1 cellular context compared by ENCODE assay signal in the genomic region with DNA sequence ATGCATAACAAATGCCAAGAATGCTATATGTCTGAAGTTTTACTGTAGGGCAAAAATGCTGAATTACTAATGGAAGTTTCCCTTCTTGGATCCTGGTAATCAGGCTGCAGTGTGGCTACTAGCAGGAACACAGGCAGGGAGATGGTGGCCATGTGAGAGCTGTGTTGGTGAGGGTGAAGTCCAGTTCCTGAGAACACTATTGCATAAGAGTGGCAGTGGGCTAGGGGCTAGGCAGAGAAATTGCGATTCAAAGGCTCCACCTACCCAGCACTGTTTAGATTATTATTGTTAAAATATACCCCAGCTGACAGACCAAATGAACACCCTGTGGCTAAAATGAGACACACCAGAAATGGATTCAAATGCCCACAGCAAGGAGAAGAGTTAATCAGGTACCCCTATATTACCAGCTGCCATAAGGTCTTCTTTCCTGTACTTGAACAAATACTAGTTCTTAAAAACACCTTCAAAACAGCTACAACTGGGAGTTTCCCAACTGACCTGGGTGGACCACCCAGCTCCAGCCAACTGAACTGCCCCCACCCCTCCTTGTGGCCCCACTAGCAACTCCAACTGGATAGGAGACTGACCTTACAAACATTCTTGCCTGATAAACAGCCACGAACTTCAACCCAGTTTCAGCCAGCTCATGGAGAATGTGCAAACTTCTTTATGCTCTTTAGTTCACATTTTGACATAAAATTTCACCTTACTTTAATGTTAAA.
TF ChIP-seq lines count a peak whose summit lies in the region.

No MANE protein-coding gene starts in this region.

TF ChIP-seq in HepG2, 621 proteins besides CTCF, POLR2A, EP300 and RAD21 (continued from another document and continues in another):
- TF ChIP-seq, protein P1, sequence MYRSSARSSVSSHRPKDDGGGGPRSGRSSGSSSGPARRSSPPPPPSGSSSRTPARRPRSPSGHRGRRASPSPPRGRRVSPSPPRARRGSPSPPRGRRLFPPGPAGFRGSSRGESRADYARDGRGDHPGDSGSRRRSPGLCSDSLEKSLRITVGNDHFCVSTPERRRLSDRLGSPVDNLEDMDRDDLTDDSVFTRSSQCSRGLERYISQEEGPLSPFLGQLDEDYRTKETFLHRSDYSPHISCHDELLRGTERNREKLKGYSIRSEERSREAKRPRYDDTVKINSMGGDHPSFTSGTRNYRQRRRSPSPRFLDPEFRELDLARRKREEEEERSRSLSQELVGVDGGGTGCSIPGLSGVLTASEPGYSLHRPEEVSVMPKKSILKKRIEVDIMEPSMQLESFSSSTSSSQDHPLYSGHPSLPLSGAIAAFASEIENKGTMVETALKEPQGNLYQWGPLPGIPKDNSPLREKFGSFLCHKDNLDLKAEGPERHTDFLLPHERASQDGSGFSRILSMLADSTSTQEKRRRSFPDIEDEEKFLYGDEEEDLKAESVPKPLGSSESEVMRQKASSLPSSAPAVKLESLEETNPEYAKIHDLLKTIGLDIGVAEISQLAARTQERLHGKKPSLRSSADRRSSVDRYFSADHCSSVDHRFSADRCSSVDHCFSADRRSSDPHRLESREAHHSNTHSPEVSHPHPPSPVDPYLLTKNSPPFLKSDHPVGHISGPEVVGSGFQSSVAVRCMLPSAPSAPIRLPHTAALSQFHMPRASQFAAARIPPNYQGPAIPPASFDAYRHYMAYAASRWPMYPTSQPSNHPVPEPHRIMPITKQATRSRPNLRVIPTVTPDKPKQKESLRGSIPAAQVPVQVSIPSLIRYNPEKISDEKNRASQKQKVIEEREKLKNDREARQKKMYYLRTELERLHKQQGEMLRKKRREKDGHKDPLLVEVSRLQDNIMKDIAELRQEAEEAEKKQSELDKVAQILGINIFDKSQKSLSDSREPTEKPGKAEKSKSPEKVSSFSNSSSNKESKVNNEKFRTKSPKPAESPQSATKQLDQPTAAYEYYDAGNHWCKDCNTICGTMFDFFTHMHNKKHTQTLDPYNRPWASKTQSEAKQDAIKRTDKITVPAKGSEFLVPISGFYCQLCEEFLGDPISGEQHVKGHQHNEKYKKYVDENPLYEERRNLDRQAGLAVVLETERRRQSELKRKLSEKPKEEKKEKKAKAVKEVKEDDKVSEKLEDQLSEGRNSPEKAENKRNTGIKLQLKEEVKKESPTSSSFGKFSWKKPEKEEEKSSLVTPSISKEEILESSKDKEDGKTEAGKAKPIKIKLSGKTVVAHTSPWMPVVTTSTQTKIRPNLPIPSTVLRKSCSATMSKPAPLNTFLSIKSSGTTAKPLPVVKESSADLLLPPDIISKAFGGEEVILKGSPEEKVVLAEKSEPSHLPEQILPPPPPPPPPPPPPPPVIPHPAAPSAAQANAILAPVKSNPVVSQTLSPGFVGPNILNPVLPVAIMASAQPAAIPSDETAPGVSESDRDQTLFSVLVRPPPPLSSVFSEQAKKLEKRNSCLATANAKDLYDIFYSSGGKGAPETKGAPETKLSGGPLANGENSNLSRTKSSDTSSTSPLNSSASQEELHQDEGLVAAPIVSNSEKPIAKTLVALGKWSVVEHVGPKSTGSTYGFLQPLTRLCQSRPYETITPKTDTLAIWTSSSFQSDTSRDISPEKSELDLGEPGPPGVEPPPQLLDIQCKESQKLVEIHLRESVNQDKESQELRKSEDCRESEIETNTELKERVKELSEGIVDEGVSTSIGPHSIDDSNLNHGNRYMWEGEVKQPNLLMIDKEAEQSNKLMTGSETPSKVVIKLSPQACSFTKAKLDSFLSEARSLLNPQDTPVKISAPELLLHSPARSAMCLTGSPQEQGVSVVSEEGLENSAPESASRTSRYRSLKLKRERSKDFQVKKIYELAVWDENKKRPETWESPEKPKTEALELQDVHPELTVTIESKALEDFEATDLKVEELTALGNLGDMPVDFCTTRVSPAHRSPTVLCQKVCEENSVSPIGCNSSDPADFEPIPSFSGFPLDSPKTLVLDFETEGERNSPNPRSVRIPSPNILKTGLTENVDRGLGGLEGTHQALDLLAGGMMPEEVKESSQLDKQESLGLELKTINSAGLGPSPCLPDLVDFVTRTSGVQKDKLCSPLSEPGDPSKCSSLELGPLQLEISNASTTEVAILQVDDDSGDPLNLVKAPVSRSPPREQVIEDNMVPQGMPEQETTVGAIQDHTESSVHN (CRISPR knock-in tag; IDR thresholded peaks at IDR 0.05), result no peak
- TF ChIP-seq ZNF674 (CRISPR knock-in tag; IDR thresholded peaks at IDR 0.05; ENCODE audit: low read depth) (no peak), BCL6 (CRISPR knock-in tag; IDR thresholded peaks at IDR 0.05) (0 out of 2 replicates have a peak, but pooled peaks have one; percentile 19), ADNP (CRISPR knock-in tag; IDR thresholded peaks at IDR 0.05) (no peak), PCBP2 (optimal IDR thresholded peaks at IDR 0.05; ENCODE audit: low read depth, low read length, poor library complexity, severe bottlenecking) (no peak), ZNF772 (CRISPR knock-in tag; IDR thresholded peaks at IDR 0.05) (peak; percentile 51; the same call in 1 of the 2 replicates), SRSF9 (IDR thresholded peaks at IDR 0.05; ENCODE audit: borderline replicate concordance, insufficient read depth, low read depth, low read length, poor library complexity, severe bottlenecking) (no peak), ZFP36 (IDR thresholded peaks at IDR 0.05; ENCODE audit: borderline replicate concordance, low read depth, low read length, partially characterized antibody) (no peak), MYNN (CRISPR knock-in tag; IDR thresholded peaks at IDR 0.05; ENCODE audit: low read depth) (no peak), ARNTL (CRISPR knock-in tag; IDR thresholded peaks at IDR 0.05) (peak; percentile 96), SIX1 (CRISPR knock-in tag; IDR thresholded peaks at IDR 0.05; ENCODE audit: borderline replicate concordance) (no peak), GLI4 (CRISPR knock-in tag; IDR thresholded peaks at IDR 0.05; ENCODE audit: borderline replicate concordance) (no peak), ZSCAN20 (CRISPR knock-in tag; IDR thresholded peaks at IDR 0.05; ENCODE audit: borderline replicate concordance) (no peak), STAG1 (CRISPR knock-in tag; IDR thresholded peaks at IDR 0.05) (no peak), ZNF547 (CRISPR knock-in tag; IDR thresholded peaks at IDR 0.05) (no peak), SAP130 (CRISPR knock-in tag; IDR thresholded peaks at IDR 0.05; ENCODE audit: low read depth) (peak; percentile 60), PAX8 (CRISPR knock-in tag; IDR thresholded peaks at IDR 0.05; ENCODE audit: borderline replicate concordance) (no peak), ZNF12 (CRISPR knock-in tag; IDR thresholded peaks at IDR 0.05) (no peak), PLRG1 (conservative IDR thresholded peaks at IDR 0.05) (no peak), GTF3A (CRISPR knock-in tag; conservative IDR thresholded peaks at IDR 0.05) (no peak), CBX1 (IDR thresholded peaks at IDR 0.05; ENCODE audit: low read depth) (no peak)
- TF ChIP-seq, protein P2, sequence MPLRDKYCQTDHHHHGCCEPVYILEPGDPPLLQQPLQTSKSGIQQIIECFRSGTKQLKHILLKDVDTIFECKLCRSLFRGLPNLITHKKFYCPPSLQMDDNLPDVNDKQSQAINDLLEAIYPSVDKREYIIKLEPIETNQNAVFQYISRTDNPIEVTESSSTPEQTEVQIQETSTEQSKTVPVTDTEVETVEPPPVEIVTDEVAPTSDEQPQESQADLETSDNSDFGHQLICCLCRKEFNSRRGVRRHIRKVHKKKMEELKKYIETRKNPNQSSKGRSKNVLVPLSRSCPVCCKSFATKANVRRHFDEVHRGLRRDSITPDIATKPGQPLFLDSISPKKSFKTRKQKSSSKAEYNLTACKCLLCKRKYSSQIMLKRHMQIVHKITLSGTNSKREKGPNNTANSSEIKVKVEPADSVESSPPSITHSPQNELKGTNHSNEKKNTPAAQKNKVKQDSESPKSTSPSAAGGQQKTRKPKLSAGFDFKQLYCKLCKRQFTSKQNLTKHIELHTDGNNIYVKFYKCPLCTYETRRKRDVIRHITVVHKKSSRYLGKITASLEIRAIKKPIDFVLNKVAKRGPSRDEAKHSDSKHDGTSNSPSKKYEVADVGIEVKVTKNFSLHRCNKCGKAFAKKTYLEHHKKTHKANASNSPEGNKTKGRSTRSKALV (CRISPR knock-in tag; IDR thresholded peaks at IDR 0.05), result no peak
- TF ChIP-seq, protein P3, sequence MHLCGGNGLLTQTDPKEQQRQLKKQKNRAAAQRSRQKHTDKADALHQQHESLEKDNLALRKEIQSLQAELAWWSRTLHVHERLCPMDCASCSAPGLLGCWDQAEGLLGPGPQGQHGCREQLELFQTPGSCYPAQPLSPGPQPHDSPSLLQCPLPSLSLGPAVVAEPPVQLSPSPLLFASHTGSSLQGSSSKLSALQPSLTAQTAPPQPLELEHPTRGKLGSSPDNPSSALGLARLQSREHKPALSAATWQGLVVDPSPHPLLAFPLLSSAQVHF (CRISPR knock-in tag; IDR thresholded peaks at IDR 0.05), result no peak
- TF ChIP-seq, protein P4, sequence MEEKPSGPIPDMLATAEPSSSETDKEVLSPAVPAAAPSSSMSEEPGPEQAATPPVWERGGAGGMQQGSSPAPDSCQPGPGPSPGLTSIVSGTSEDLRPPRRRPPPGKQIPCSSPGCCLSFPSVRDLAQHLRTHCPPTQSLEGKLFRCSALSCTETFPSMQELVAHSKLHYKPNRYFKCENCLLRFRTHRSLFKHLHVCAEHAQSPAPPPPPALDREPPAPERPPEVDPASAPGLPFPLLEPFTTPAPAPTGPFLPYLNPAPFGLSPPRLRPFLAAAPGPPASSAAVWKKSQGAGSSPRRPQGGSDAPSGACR (CRISPR knock-in tag; IDR thresholded peaks at IDR 0.05), result no peak
- TF ChIP-seq, protein P5, sequence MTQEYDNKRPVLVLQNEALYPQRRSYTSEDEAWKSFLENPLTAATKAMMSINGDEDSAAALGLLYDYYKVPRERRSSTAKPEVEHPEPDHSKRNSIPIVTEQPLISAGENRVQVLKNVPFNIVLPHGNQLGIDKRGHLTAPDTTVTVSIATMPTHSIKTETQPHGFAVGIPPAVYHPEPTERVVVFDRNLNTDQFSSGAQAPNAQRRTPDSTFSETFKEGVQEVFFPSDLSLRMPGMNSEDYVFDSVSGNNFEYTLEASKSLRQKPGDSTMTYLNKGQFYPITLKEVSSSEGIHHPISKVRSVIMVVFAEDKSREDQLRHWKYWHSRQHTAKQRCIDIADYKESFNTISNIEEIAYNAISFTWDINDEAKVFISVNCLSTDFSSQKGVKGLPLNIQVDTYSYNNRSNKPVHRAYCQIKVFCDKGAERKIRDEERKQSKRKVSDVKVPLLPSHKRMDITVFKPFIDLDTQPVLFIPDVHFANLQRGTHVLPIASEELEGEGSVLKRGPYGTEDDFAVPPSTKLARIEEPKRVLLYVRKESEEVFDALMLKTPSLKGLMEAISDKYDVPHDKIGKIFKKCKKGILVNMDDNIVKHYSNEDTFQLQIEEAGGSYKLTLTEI (CRISPR knock-in tag; conservative IDR thresholded peaks at IDR 0.05), result no peak
- TF ChIP-seq, protein P6, sequence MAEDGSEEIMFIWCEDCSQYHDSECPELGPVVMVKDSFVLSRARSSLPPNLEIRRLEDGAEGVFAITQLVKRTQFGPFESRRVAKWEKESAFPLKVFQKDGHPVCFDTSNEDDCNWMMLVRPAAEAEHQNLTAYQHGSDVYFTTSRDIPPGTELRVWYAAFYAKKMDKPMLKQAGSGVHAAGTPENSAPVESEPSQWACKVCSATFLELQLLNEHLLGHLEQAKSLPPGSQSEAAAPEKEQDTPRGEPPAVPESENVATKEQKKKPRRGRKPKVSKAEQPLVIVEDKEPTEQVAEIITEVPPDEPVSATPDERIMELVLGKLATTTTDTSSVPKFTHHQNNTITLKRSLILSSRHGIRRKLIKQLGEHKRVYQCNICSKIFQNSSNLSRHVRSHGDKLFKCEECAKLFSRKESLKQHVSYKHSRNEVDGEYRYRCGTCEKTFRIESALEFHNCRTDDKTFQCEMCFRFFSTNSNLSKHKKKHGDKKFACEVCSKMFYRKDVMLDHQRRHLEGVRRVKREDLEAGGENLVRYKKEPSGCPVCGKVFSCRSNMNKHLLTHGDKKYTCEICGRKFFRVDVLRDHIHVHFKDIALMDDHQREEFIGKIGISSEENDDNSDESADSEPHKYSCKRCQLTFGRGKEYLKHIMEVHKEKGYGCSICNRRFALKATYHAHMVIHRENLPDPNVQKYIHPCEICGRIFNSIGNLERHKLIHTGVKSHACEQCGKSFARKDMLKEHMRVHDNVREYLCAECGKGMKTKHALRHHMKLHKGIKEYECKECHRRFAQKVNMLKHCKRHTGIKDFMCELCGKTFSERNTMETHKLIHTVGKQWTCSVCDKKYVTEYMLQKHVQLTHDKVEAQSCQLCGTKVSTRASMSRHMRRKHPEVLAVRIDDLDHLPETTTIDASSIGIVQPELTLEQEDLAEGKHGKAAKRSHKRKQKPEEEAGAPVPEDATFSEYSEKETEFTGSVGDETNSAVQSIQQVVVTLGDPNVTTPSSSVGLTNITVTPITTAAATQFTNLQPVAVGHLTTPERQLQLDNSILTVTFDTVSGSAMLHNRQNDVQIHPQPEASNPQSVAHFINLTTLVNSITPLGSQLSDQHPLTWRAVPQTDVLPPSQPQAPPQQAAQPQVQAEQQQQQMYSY (CRISPR knock-in tag; IDR thresholded peaks at IDR 0.05), result no peak
- TF ChIP-seq, protein P7, sequence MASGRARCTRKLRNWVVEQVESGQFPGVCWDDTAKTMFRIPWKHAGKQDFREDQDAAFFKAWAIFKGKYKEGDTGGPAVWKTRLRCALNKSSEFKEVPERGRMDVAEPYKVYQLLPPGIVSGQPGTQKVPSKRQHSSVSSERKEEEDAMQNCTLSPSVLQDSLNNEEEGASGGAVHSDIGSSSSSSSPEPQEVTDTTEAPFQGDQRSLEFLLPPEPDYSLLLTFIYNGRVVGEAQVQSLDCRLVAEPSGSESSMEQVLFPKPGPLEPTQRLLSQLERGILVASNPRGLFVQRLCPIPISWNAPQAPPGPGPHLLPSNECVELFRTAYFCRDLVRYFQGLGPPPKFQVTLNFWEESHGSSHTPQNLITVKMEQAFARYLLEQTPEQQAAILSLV (CRISPR knock-in tag; IDR thresholded peaks at IDR 0.05; ENCODE audit: borderline replicate concordance), result no peak; the same call in 1 of the 2 replicates
- TF ChIP-seq, protein P8, sequence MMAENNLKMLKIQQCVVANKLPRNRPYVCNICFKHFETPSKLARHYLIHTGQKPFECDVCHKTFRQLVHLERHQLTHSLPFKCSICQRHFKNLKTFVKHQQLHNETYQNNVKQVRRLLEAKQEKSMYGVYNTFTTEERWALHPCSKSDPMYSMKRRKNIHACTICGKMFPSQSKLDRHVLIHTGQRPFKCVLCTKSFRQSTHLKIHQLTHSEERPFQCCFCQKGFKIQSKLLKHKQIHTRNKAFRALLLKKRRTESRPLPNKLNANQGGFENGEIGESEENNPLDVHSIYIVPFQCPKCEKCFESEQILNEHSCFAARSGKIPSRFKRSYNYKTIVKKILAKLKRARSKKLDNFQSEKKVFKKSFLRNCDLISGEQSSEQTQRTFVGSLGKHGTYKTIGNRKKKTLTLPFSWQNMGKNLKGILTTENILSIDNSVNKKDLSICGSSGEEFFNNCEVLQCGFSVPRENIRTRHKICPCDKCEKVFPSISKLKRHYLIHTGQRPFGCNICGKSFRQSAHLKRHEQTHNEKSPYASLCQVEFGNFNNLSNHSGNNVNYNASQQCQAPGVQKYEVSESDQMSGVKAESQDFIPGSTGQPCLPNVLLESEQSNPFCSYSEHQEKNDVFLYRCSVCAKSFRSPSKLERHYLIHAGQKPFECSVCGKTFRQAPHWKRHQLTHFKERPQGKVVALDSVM (CRISPR knock-in tag; IDR thresholded peaks at IDR 0.05), result no peak
- TF ChIP-seq, protein P9, sequence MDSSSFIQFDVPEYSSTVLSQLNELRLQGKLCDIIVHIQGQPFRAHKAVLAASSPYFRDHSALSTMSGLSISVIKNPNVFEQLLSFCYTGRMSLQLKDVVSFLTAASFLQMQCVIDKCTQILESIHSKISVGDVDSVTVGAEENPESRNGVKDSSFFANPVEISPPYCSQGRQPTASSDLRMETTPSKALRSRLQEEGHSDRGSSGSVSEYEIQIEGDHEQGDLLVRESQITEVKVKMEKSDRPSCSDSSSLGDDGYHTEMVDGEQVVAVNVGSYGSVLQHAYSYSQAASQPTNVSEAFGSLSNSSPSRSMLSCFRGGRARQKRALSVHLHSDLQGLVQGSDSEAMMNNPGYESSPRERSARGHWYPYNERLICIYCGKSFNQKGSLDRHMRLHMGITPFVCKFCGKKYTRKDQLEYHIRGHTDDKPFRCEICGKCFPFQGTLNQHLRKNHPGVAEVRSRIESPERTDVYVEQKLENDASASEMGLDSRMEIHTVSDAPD (CRISPR knock-in tag; IDR thresholded peaks at IDR 0.05), result peak; percentile 56; the same call in 1 of the 2 replicates
